Comparison of ENCODE assay signal across 30 cellular contexts in the genomic region with DNA sequence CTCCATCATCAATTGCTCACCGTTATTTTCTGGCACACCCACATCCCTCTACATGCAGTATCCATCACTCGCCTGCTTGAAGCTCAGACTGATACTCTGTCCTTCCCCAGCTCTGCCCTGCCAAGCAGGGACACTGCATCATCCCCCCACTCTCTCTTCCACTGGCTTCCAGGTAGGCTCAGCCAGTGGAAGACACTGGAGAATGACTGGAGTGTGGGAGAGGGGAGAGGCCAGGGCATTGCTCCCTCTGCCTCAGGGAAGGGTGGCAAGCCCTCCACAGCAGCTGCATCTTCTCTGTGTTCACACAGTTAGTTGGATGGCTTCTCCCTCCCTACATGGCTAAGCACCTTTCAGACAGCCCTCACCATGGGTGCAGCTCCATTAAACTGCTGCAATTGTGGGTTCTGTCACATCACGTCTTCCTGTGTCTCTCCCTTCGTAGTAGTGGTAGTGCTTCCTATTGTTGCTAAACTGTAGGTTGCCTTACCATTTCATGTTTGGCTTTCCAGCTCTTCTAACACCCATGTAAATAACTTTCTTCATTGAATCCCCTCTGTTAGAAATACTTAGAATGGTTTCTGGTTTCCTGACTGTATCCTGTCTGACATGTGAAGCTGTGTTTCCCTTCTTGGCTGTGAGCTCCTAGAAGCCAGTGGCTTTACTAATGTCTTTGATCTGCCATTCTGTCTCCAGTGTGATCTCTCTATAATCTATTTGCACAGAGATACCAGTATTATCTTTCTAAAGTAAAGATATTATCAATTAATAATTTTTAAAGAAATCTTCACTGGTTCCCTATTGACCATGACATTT.
DNase-seq lines count a peak whose midpoint lies in the region; ATAC-seq and TF ChIP-seq lines count a peak whose summit lies in the region.
"Had no signal": no experiment of that assay in that cellular context is flagged by ENCODE, and none has a peak within 500 bp of the region (broad histone marks: within the 10 kb centered on the region; RNA-seq: fewer than 3 reads in every experiment).

No MANE protein-coding gene starts in this region.

- no peaks in the 10 kb centered on the region for H4K20me1 ChIP-seq in Loucy (ENCODE audit: insufficient read depth, low read length, poor library complexity, severe bottlenecking)

- H3K27ac ChIP-seq in naive thymus-derived CD4-positive, alpha-beta T cell (ENCODE audit: low read depth, low read length), result no peak overlapping the region
- no peak overlapping the region for H3K27ac ChIP-seq in right cardiac atrium (ENCODE audit: low read length)
- H3K27ac ChIP-seq: C4-2B, PC-9, SJSA1 had no signal

- H3K4me1 Mint-ChIP-seq in stimulated activated naive CD8-positive, alpha-beta T cell treated with anti-CD3 and anti-CD28 coated beads, Interleukin-15, amount 100 ng/mL, for 72 hours, result peaks cover 6% of the 10 kb centered on the region
- H3K4me1 Mint-ChIP-seq in naive thymus-derived CD4-positive, alpha-beta T cell, result peaks cover 3 to 10% (median 8%) of the 10 kb centered on the region in 7 donors

- peak overlapping the region; percentile 62 for H2AFZ ChIP-seq in Loucy (ENCODE audit: low read length)
- H2AFZ ChIP-seq: PC-9 had no signal

- no peak overlapping the region for H3K4me3 ChIP-seq in Loucy (ENCODE audit: low read length, poor library complexity, severe bottlenecking)
- H3K4me3 ChIP-seq in naive thymus-derived CD4-positive, alpha-beta T cell (ENCODE audit: low read length), result no peak overlapping the region
- no peak overlapping the region for H3K4me3 ChIP-seq in right cardiac atrium (ENCODE audit: low read length)
- H3K4me3 ChIP-seq: K562, PC-9, SJSA1 had no signal

- no peaks in the 10 kb centered on the region for H3K27me3 Mint-ChIP-seq in stimulated activated naive CD8-positive, alpha-beta T cell treated with anti-CD3 and anti-CD28 coated beads, Interleukin-15, amount 100 ng/mL, for 72 hours
- peaks cover 0 to 11% (median 0%) of the 10 kb centered on the region in 5 donors for H3K27me3 Mint-ChIP-seq in naive thymus-derived CD4-positive, alpha-beta T cell

- no peaks in the 10 kb centered on the region for H3K9me2 ChIP-seq in Loucy (replicated peaks; ENCODE audit: low read depth, low read length)

- H3K27ac Mint-ChIP-seq in stimulated activated naive CD8-positive, alpha-beta T cell treated with anti-CD3 and anti-CD28 coated beads, Interleukin-15, amount 100 ng/mL, for 72 hours, result no peak overlapping the region
- H3K27ac Mint-ChIP-seq in naive thymus-derived CD4-positive, alpha-beta T cell, result peak overlapping the region in 1 of 9 donors; percentile 26
- H3K27ac Mint-ChIP-seq: CD8-positive, alpha-beta T cell had no signal

- H3K36me3 ChIP-seq in Loucy (ENCODE audit: insufficient read depth, low read length), result no peaks in the 10 kb centered on the region
- H3K36me3 ChIP-seq in naive thymus-derived CD4-positive, alpha-beta T cell (ENCODE audit: control insufficient read depth in 2 of 3, insufficient read depth in 3 of 3, low read length in 3 of 3), result no peaks in the 10 kb centered on the region
- H3K36me3 ChIP-seq: SJSA1 had no signal

- POLR2A ChIA-PET in naive thymus-derived CD4-positive, alpha-beta T cell (lab: Charles Lee), result no interaction called here

- H3K9me3 ChIP-seq in Loucy (ENCODE audit: insufficient read depth, low read depth, low read length) (no peaks in the 10 kb centered on the region), right cardiac atrium (ENCODE audit: control insufficient read depth, low read length) (no peaks in the 10 kb centered on the region)
- H3K9me3 ChIP-seq in naive thymus-derived CD4-positive, alpha-beta T cell (ENCODE audit: control insufficient read depth in 2 of 3, low read length in 3 of 3), result no peaks in the 10 kb centered on the region
- H3K9me3 ChIP-seq: Caco-2, SJSA1 had no signal

- TF ChIP-seq CTCF in Loucy (conservative IDR thresholded peaks at IDR 0.05; ENCODE audit: low read length), result no peak

- no peak overlapping the region for H3K4me3 Mint-ChIP-seq in stimulated activated naive CD8-positive, alpha-beta T cell treated with anti-CD3 and anti-CD28 coated beads, Interleukin-15, amount 100 ng/mL, for 72 hours
- H3K4me3 Mint-ChIP-seq in naive thymus-derived CD4-positive, alpha-beta T cell, result peak overlapping the region in 1 of 10 donors; percentile 4
- H3K4me3 Mint-ChIP-seq: CD8-positive, alpha-beta T cell had no signal

- ATAC-seq in stimulated activated naive CD8-positive, alpha-beta T cell treated with anti-CD3 and anti-CD28 coated beads, Interleukin-15, amount 100 ng/mL, for 72 hours, result peak; percentile 28
- no peak for ATAC-seq in stimulated activated naive CD8-positive, alpha-beta T cell treated with anti-CD3 and anti-CD28 coated beads, Interleukin-15, Interleukin-2, amounts not matched to agents 100 U/mL and 50 U/mL, for 24 hours
- peak; percentile 27 for ATAC-seq in naive thymus-derived CD4-positive, alpha-beta T cell
- ATAC-seq in HG02588 (IDR thresholded peaks at IDR 0.05; ENCODE audit: unreplicated experiment), result no peak
- no peak for ATAC-seq in right cardiac atrium
- ATAC-seq: CD8-positive, alpha-beta T cell; HCT116; HepG2; K562; Right ventricle myocardium inferior had no signal

- no peaks in the 10 kb centered on the region for H3K79me2 ChIP-seq in Loucy (ENCODE audit: insufficient read depth, low read length)

- no peak overlapping the region for H3K9ac ChIP-seq in Loucy (ENCODE audit: low read depth, low read length, poor library complexity, severe bottlenecking)

- peaks cover 0 to 7% (median 0%) of the 10 kb centered on the region in 5 donors for H3K36me3 Mint-ChIP-seq in naive thymus-derived CD4-positive, alpha-beta T cell
- H3K36me3 Mint-ChIP-seq: CD8-positive, alpha-beta T cell had no signal

- CTCF ChIA-PET in naive thymus-derived CD4-positive, alpha-beta T cell (lab: Charles Lee), result interaction anchor here (0.6 kb wide), 1 partner anchor 483 kb away, joined by 4 read pairs; a partner anchor contains a TSS

- no peak overlapping the region for H3K4me2 ChIP-seq in Loucy (ENCODE audit: low read depth, low read length, poor library complexity, severe bottlenecking)
- H3K4me2 ChIP-seq: PC-9 had no signal

- H3K9me3 Mint-ChIP-seq in stimulated activated naive CD8-positive, alpha-beta T cell treated with anti-CD3 and anti-CD28 coated beads, Interleukin-15, amount 100 ng/mL, for 72 hours, result peaks cover 0 to 5% of the 10 kb centered on the region in 2 donors
- H3K9me3 Mint-ChIP-seq in naive thymus-derived CD4-positive, alpha-beta T cell, result peaks cover 0 to 8% (median 0%) of the 10 kb centered on the region in 11 donors
- H3K9me3 Mint-ChIP-seq: CD8-positive, alpha-beta T cell had no signal

- no peak for DNase-seq in stimulated activated naive CD8-positive, alpha-beta T cell treated with anti-CD3 and anti-CD28 coated beads, Interleukin-15, amount 100 ng/mL, for 72 hours
- no peak for DNase-seq in stimulated activated naive CD8-positive, alpha-beta T cell treated with anti-CD3 and anti-CD28 coated beads, Interleukin-15, Interleukin-2, amounts not matched to agents 100 U/mL and 50 U/mL, for 24 hours
- no peak for DNase-seq in naive thymus-derived CD4-positive, alpha-beta T cell
- DNase-seq in NCI-H146 (lab: John Stamatoyannopoulos, UW), result no peak
- DNase-seq in right cardiac atrium, result no peak
- DNase-seq: Caco-2; CD8-positive, alpha-beta T cell; DMS 273 treated with DMSO at 0.1 percent for 48 hours; DMS79; GF-D8; GOT3; Kasumi-1; MV-4-11; NCI-H1105; NCI-H1436 treated with DMSO at 0.1 percent for 48 hours; NCI-H1930; NCI-H2107; NCI-H446; NCI-H524 treated with DMSO at 0.1 percent for 48 hours; NCI-H82; NK-92 treated with Interleukin-12 subunit alpha and Interleukin-12 subunit beta, amount 100 ng/mL, for 24 hours; PC-9 had no signal

- intact Hi-C loops in naive thymus-derived CD4-positive, alpha-beta T cell (cut with micrococcal nuclease), result no loop called here
- intact Hi-C loops in right cardiac atrium (cut with DNase I), result no loop called here

- H3K4me1 ChIP-seq in Loucy (ENCODE audit: insufficient read depth, low read length, poor library complexity, severe bottlenecking) (no peaks in the 10 kb centered on the region), right cardiac atrium (ENCODE audit: control insufficient read depth, insufficient read depth, low read length) (no peaks in the 10 kb centered on the region)
- no peaks in the 10 kb centered on the region for H3K4me1 ChIP-seq in naive thymus-derived CD4-positive, alpha-beta T cell (ENCODE audit: control insufficient read depth in 2 of 2, insufficient read depth in 2 of 2, low read length in 2 of 2)
- H3K4me1 ChIP-seq: Caco-2, SJSA1 had no signal

- 83% methylated on average over 4 of the region's 4 CpGs for WGBS in right cardiac atrium

- no peaks in the 10 kb centered on the region for H3F3A ChIP-seq in Loucy (ENCODE audit: low read depth)

- H3K27me3 ChIP-seq in Loucy (ENCODE audit: insufficient read depth, low read length, poor library complexity, severe bottlenecking) (no peaks in the 10 kb centered on the region), right cardiac atrium (ENCODE audit: control insufficient read depth, insufficient read depth) (no peaks in the 10 kb centered on the region)
- no peaks in the 10 kb centered on the region for H3K27me3 ChIP-seq in naive thymus-derived CD4-positive, alpha-beta T cell (ENCODE audit: control insufficient read depth in 2 of 2, insufficient read depth in 2 of 2, low read length in 2 of 2)
- H3K27me3 ChIP-seq: SJSA1 had no signal

Comparison
In these comparisons a context has a peak if more than half of its experiments do, and no peak if none do; other contexts are left out.
1. ATAC-seq: peak in stimulated activated naive CD8-positive, alpha-beta T cell treated with anti-CD3 and anti-CD28 coated beads, Interleukin-15, amount 100 ng/mL, for 72 hours (single experiment) and naive thymus-derived CD4-positive, alpha-beta T cell (single experiment); none in stimulated activated naive CD8-positive, alpha-beta T cell treated with anti-CD3 and anti-CD28 coated beads, Interleukin-15, Interleukin-2, amounts not matched to agents 100 U/mL and 50 U/mL, for 24 hours (single experiment), HG02588 (single experiment) and right cardiac atrium (0 of 2).